In the genomic region with DNA sequence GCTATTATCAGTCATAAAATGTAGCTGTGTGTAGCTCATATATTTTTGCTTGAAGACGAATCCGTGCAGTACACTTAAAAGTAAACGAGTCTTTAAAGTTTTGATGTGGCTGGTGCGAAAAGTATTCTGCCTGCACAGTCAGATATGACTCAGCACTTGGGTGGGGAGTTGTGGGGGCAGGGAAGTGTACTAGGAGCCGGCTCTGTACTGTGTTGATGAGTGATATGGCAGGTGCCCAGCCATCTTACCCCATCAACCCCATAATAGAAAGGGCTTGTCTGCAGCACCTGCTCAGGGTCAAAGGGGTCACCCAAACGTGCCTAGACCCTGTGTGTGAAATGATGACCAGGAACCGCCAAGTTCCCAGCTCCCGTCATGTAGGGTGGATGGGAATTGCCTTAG, we compare ENCODE assay signal across 8 cellular contexts. TPM values are rescaled to one million over a fixed set of nuclear protein-coding genes. Genes with fewer than 3 reads are reported as not detected.
DNase-seq lines count a peak whose midpoint lies in the region; ATAC-seq and TF ChIP-seq lines count a peak whose summit lies in the region.

No MANE protein-coding gene starts in this region.

- no peak for TF ChIP-seq POLR2A in right lobe of liver (IDR thresholded peaks at IDR 0.05)
- no peak for TF ChIP-seq POLR2A in upper lobe of left lung (IDR thresholded peaks at IDR 0.05)

- H3K4me3 ChIP-seq in right lobe of liver (no peak overlapping the region), upper lobe of left lung (no peak overlapping the region)

- H3K36me3 ChIP-seq in right lobe of liver: peaks cover 0 to 6% (median 0%) of the 10 kb centered on the region in 4 donors
- peaks cover 4 to 16% (median 9%) of the 10 kb centered on the region in 4 donors for H3K36me3 ChIP-seq in upper lobe of left lung

- ATAC-seq in activated naive CD4-positive, alpha-beta T cell treated with anti-CD3 and anti-CD28 coated beads, Interleukin-2, amount 50 U/mL, for 72 hours: peak; percentile 86 to 98
- ATAC-seq in right lobe of liver (peak; percentile 56 to 88 (median 62)), upper lobe of left lung (ENCODE audit: low FRiP score in 2 of 2) (peak; percentile 16 to 71)

- no peak overlapping the region for H3K27ac Mint-ChIP-seq in activated naive CD4-positive, alpha-beta T cell treated with anti-CD3 and anti-CD28 coated beads, Interleukin-2, amount 50 U/mL, for 72 hours

- WGBS in right lobe of liver (ENCODE audit: insufficient coverage, low coverage, low lambda C conversion rate, missing lambda C conversion rate): 28% methylated on average over 6 of the region's 8 CpGs
- WGBS in upper lobe of left lung, 2 donors: 41 to 50% methylated on average over 8 of the region's 8 CpGs

- DNase-seq in EH (ENCODE audit: low read depth) (peak; percentile 84), H4 (ENCODE audit: low spot score) (peak; percentile 61), RPMI7951 (ENCODE audit: low read depth) (peak; percentile 81), right lobe of liver (peak in 1 of 3 donors; percentile 39), upper lobe of left lung (no peak), NCI-H128 (lab: John Stamatoyannopoulos, UW; ENCODE audit: unreplicated experiment) (no peak), ureter (ENCODE audit: low spot score) (no peak)
- DNase-seq in activated naive CD4-positive, alpha-beta T cell treated with anti-CD3 and anti-CD28 coated beads, Interleukin-2, amount 50 U/mL, for 72 hours (ENCODE audit: low spot score in 2 of 2): peak in 1 of 2 donors; percentile 73

- no peaks in the 10 kb centered on the region for H3K9me3 Mint-ChIP-seq in activated naive CD4-positive, alpha-beta T cell treated with anti-CD3 and anti-CD28 coated beads, Interleukin-2, amount 50 U/mL, for 72 hours

- peaks cover 9% of the 10 kb centered on the region in 2 donors for H3K36me3 Mint-ChIP-seq in activated naive CD4-positive, alpha-beta T cell treated with anti-CD3 and anti-CD28 coated beads, Interleukin-2, amount 50 U/mL, for 72 hours

- H3K4me1 ChIP-seq in right lobe of liver: no peaks in the 10 kb centered on the region
- H3K4me1 ChIP-seq in upper lobe of left lung: no peaks in the 10 kb centered on the region

- H3K27ac ChIP-seq in right lobe of liver: no peak overlapping the region
- H3K27ac ChIP-seq in upper lobe of left lung: no peak overlapping the region

- TF ChIP-seq EP300 in upper lobe of left lung (IDR thresholded peaks at IDR 0.05): no peak

- H3K27me3 ChIP-seq in right lobe of liver (no peaks in the 10 kb centered on the region), upper lobe of left lung (no peaks in the 10 kb centered on the region)

- H3K9me3 ChIP-seq in right lobe of liver (no peaks in the 10 kb centered on the region), upper lobe of left lung (no peaks in the 10 kb centered on the region)

- intact Hi-C loops in right lobe of liver (cut with DNase I): no loop called here

- TF ChIP-seq CTCF in right lobe of liver (IDR thresholded peaks at IDR 0.05) (no peak), upper lobe of left lung (IDR thresholded peaks at IDR 0.05) (no peak)

RNA-seq across cellular contexts. Expression of a gene that starts 47.8 kb away (rescaled TPM):
- total RNA-seq in H4 (2014; rRNA removed; shearing (Covaris generic)): 2.4 and 2.7 TPM in 2 replicates
- total RNA-seq in RPMI7951 (2014; rRNA removed; shearing (Covaris generic)): 2.3 and 5.3 TPM in 2 replicates
- 10 to 100 TPM; 11.0 to 40.2 TPM for total RNA-seq in activated naive CD4-positive, alpha-beta T cell treated with anti-CD3 and anti-CD28 coated beads, Interleukin-2, amount 50 U/mL, for 72 hours
- total RNA-seq in right lobe of liver (10 to 100 TPM in 2 of 6 experiments, 1 to 10 TPM in 4; 6.5 to 13.0 (median 8.8) TPM), upper lobe of left lung (10 to 100 TPM; 14.8 to 76.5 (median 31.4) TPM), ureter (18.3 TPM)

Comparison
In these comparisons a context has a peak if more than half of its experiments do, and no peak if none do; other contexts are left out.
1. DNase-seq: peak in EH (single experiment), H4 (single experiment) and RPMI7951 (single experiment); none in upper lobe of left lung (0 of 2), NCI-H128 (single experiment) and ureter (single experiment).
2. Peak in every context shown above with its lines, with median percentiles within 50 percentile points of each other: ATAC-seq.